20 cellular contexts compared by ENCODE assay signal in genomic region chr19:4225902-4226301, GRCh38. TPM values are rescaled to one million over a fixed set of nuclear protein-coding genes. Genes with fewer than 3 reads are reported as not detected.
DNase-seq lines count a peak whose midpoint lies in the region; ATAC-seq, FAIRE-seq and TF ChIP-seq lines count a peak whose summit lies in the region.
"Had no signal": no experiment of that assay in that cellular context is flagged by ENCODE, and none has a peak within 500 bp of the region (broad histone marks: within the 10 kb centered on the region; RNA-seq: fewer than 3 reads in every experiment).

No MANE protein-coding gene starts in this region.

- BruUV-seq in GM12878 (replicated peaks; lab: Mats Ljungman, UMichigan): no TSS peak

- peaks cover 6 to 14% of the 10 kb centered on the region in 2 donors for H3K4me1 Mint-ChIP-seq in natural killer cell treated with Interleukin-12 subunit alpha and Interleukin-12 subunit beta and Interleukin-15 and Interleukin-18, amount 100 ng/mL, for 72 hours (ENCODE audit: low read depth in 2 of 2)
- H3K4me1 Mint-ChIP-seq in natural killer cell: no peaks in the 10 kb centered on the region
- H3K4me1 Mint-ChIP-seq in activated T-helper 1 cell treated with anti-CD3 and anti-CD28 coated beads, Interleukin-12 subunit alpha, Interleukin-12 subunit beta, Interleukin-2, Interleukin-4 antibody, amounts not matched to agents 30 ng/mL and 10 ng/mL and 1 ng/mL, durations not matched to agents 14 hours and 24 hours and 36 hours (ENCODE audit: low read depth): peaks cover 6% of the 10 kb centered on the region

- no peak for TF ChIP-seq RAD21 in GM12878 (IDR thresholded peaks at IDR 0.05; ENCODE audit: insufficient read depth, low read depth, low read length)

- no peaks in the 10 kb centered on the region for H3K9me3 Mint-ChIP-seq in natural killer cell treated with Interleukin-12 subunit alpha and Interleukin-12 subunit beta and Interleukin-15 and Interleukin-18, amount 100 ng/mL, for 72 hours
- H3K9me3 Mint-ChIP-seq in natural killer cell: no peaks in the 10 kb centered on the region
- no peaks in the 10 kb centered on the region for H3K9me3 Mint-ChIP-seq in activated T-helper 1 cell treated with anti-CD3 and anti-CD28 coated beads, Interleukin-12 subunit alpha, Interleukin-12 subunit beta, Interleukin-2, Interleukin-4 antibody, amounts not matched to agents 30 ng/mL and 10 ng/mL and 1 ng/mL, durations not matched to agents 14 hours and 24 hours and 36 hours
- H3K9me3 Mint-ChIP-seq: CD4-positive, alpha-beta memory T cell had no signal

- intact Hi-C loops in natural killer cell (cut with micrococcal nuclease): no loop called here
- intact Hi-C loops in GM12878 (cut with micrococcal nuclease; ENCODE audit: unreplicated experiment): no loop called here
- intact Hi-C loops in activated T-helper 1 cell treated with anti-CD3 and anti-CD28 coated beads, Interleukin-12 subunit alpha, Interleukin-12 subunit beta, Interleukin-2, Interleukin-4 antibody, amounts not matched to agents 30 ng/mL and 10 ng/mL and 1 ng/mL, durations not matched to agents 14 hours and 24 hours and 36 hours (cut with micrococcal nuclease): no loop called here

- no peak overlapping the region for H3K4me2 ChIP-seq in GM12878 (ENCODE audit: control insufficient read depth, insufficient read depth)

- no peaks in the 10 kb centered on the region for H3K9me3 ChIP-seq in GM12878 (replicated peaks; ENCODE audit: control insufficient read depth, insufficient read depth, low read length)

- no peaks in the 10 kb centered on the region for H4K20me1 ChIP-seq in GM12878 (ENCODE audit: control insufficient read depth, insufficient read depth)

- H3K36me3 Mint-ChIP-seq in natural killer cell treated with Interleukin-12 subunit alpha and Interleukin-12 subunit beta and Interleukin-15 and Interleukin-18, amount 100 ng/mL, for 72 hours: no peaks in the 10 kb centered on the region
- H3K36me3 Mint-ChIP-seq in natural killer cell: no peaks in the 10 kb centered on the region
- H3K36me3 Mint-ChIP-seq in activated T-helper 1 cell treated with anti-CD3 and anti-CD28 coated beads, Interleukin-12 subunit alpha, Interleukin-12 subunit beta, Interleukin-2, Interleukin-4 antibody, amounts not matched to agents 30 ng/mL and 10 ng/mL and 1 ng/mL, durations not matched to agents 14 hours and 24 hours and 36 hours (ENCODE audit: low read depth): no peaks in the 10 kb centered on the region
- H3K36me3 Mint-ChIP-seq: CD4-positive, alpha-beta memory T cell had no signal

- TF ChIP-seq CTCF in natural killer cell (IDR thresholded peaks at IDR 0.05) (no peak), GM12878 (IDR thresholded peaks at IDR 0.05 in 2 of 3, conservative IDR thresholded peaks at IDR 0.05 in 1 of 3; ENCODE audit: control insufficient read depth in 2 of 3, extremely low read depth in 1 of 3, insufficient read depth in 1 of 3, low read depth in 3 of 3, low read length in 3 of 3) (no peak)

- no peak overlapping the region for H3K4me3 Mint-ChIP-seq in natural killer cell treated with Interleukin-12 subunit alpha and Interleukin-12 subunit beta and Interleukin-15 and Interleukin-18, amount 100 ng/mL, for 72 hours
- no peak overlapping the region for H3K4me3 Mint-ChIP-seq in natural killer cell
- H3K4me3 Mint-ChIP-seq in activated T-helper 1 cell treated with anti-CD3 and anti-CD28 coated beads, Interleukin-12 subunit alpha, Interleukin-12 subunit beta, Interleukin-2, Interleukin-4 antibody, amounts not matched to agents 30 ng/mL and 10 ng/mL and 1 ng/mL, durations not matched to agents 14 hours and 24 hours and 36 hours: no peak overlapping the region
- H3K4me3 Mint-ChIP-seq: CD4-positive, alpha-beta memory T cell had no signal

- no peaks in the 10 kb centered on the region for H3K36me3 ChIP-seq in GM12878 (ENCODE audit: control insufficient read depth in 2 of 2, insufficient read depth in 2 of 2, low read length in 1 of 2)

- SMC1A ChIA-PET in GM12878 (lab: Charles Lee; ENCODE audit: uncharacterized antibody, unreplicated experiment): no interaction called here

- no peak for ATAC-seq in natural killer cell treated with Interleukin-12 subunit alpha and Interleukin-12 subunit beta and Interleukin-15 and Interleukin-18, amount 100 ng/mL, for 72 hours
- ATAC-seq in natural killer cell: no peak
- no peak for ATAC-seq in GM12878

- no peak overlapping the region for H2AFZ ChIP-seq in GM12878 (ENCODE audit: control insufficient read depth, low read depth, low read length)

- FAIRE-seq in GM12878 (lab: Jason Lieb, UNC): no peak
- FAIRE-seq: GM12892, H54 had no signal

- DNase-seq in natural killer cell treated with Interleukin-12 subunit alpha and Interleukin-12 subunit beta and Interleukin-15 and Interleukin-18, amount 100 ng/mL, for 72 hours (ENCODE audit: low spot score): peak; percentile 66
- DNase-seq in natural killer cell (no peak), GM12878 (ENCODE audit: low read depth, low spot score) (no peak), islet precursor cell (no peak)
- DNase-seq in activated T-helper 1 cell treated with anti-CD3 and anti-CD28 coated beads, Interleukin-12 subunit alpha, Interleukin-12 subunit beta, Interleukin-2, Interleukin-4 antibody, amounts not matched to agents 30 ng/mL and 10 ng/mL and 1 ng/mL, durations not matched to agents 14 hours and 24 hours and 36 hours (ENCODE audit: low spot score): no peak
- DNase-seq: C1 segment of cervical spinal cord; Calu3; CD4-positive, alpha-beta memory T cell; COR-L47; DMS53; DMS79 treated with DMSO at 0.1 percent for 48 hours; GF-D8; GOT3; HCEC 1CT had no signal

- H3K27ac ChIP-seq in GM12878 (ENCODE audit: control insufficient read depth, insufficient read depth): peak overlapping the region; percentile 24; the same call in 1 of the 2 replicates

- CTCF ChIA-PET in GM12878 (lab: Yijun Ruan, JAX): no interaction called here

- in situ Hi-C loops in GM12878 (cut with MboI): no loop called here

- TF ChIP-seq EP300 in GM12878 (IDR thresholded peaks at IDR 0.05; ENCODE audit: borderline replicate concordance in 1 of 2, control insufficient read depth in 1 of 2, low read depth in 2 of 2, low read length in 2 of 2): no peak

- no peaks in the 10 kb centered on the region for H3K27me3 Mint-ChIP-seq in natural killer cell treated with Interleukin-12 subunit alpha and Interleukin-12 subunit beta and Interleukin-15 and Interleukin-18, amount 100 ng/mL, for 72 hours
- peaks cover 0 to 4% of the 10 kb centered on the region in 2 donors for H3K27me3 Mint-ChIP-seq in natural killer cell (ENCODE audit: low read depth in 2 of 2)
- H3K27me3 Mint-ChIP-seq in activated T-helper 1 cell treated with anti-CD3 and anti-CD28 coated beads, Interleukin-12 subunit alpha, Interleukin-12 subunit beta, Interleukin-2, Interleukin-4 antibody, amounts not matched to agents 30 ng/mL and 10 ng/mL and 1 ng/mL, durations not matched to agents 14 hours and 24 hours and 36 hours (ENCODE audit: insufficient read depth): peaks cover 1% of the 10 kb centered on the region

- no peak overlapping the region for H3K9ac ChIP-seq in GM12878 (ENCODE audit: control insufficient read depth, insufficient read depth, low read length)

- 46% methylated on average over 7 of the region's 9 CpGs for WGBS in GM12878 (ENCODE audit: insufficient coverage, insufficient replicate concordance, low lambda C conversion rate, missing lambda C conversion rate)

- no peak for TF ChIP-seq POLR2A in GM12878 (IDR thresholded peaks at IDR 0.05; ENCODE audit: low read depth, low read length)

- RAD21 ChIA-PET in GM12878 (lab: Charles Lee; ENCODE audit: unreplicated experiment): no interaction called here

- POLR2A ChIA-PET in GM12878 (lab: Charles Lee): no interaction called here

- H3K27ac Mint-ChIP-seq in natural killer cell treated with Interleukin-12 subunit alpha and Interleukin-12 subunit beta and Interleukin-15 and Interleukin-18, amount 100 ng/mL, for 72 hours: no peak overlapping the region
- H3K27ac Mint-ChIP-seq in natural killer cell: no peak overlapping the region
- H3K27ac Mint-ChIP-seq in activated T-helper 1 cell treated with anti-CD3 and anti-CD28 coated beads, Interleukin-12 subunit alpha, Interleukin-12 subunit beta, Interleukin-2, Interleukin-4 antibody, amounts not matched to agents 30 ng/mL and 10 ng/mL and 1 ng/mL, durations not matched to agents 14 hours and 24 hours and 36 hours: no peak overlapping the region

- H3K27me3 ChIP-seq in GM12878 (replicated peaks in 1 of 2; ENCODE audit: control insufficient read depth in 2 of 2, insufficient read depth in 2 of 2, low read length in 1 of 2): no peaks in the 10 kb centered on the region

- H3K4me3 ChIP-seq in GM12878: no peak overlapping the region

- peaks cover 45% of the 10 kb centered on the region for H3K4me1 ChIP-seq in GM12878 (ENCODE audit: control insufficient read depth, insufficient read depth, low read length)

- H3K79me2 ChIP-seq in GM12878 (ENCODE audit: control insufficient read depth, insufficient read depth, low read length): peaks cover 31% of the 10 kb centered on the region

RNA-seq across cellular contexts. Expression of gene EBI3, which starts 3.4 kb away (rescaled TPM):
- 100 to 1,000 TPM in 1 of 2 donors, 10 to 100 TPM in 1; 32.4 to 131 TPM for total RNA-seq in natural killer cell treated with Interleukin-12 subunit alpha and Interleukin-12 subunit beta and Interleukin-15 and Interleukin-18, amount 100 ng/mL, for 72 hours
- total RNA-seq in natural killer cell (not detected), GM12878 (2014; rRNA removed) (137 and 149 TPM in 2 replicates), GM12878 (2014; rRNA removed; fragmentation: Illumina TruSeq; extraction: Trizol) (61.0 and 68.2 TPM in 2 replicates), GM12878 (2021) (224 and 232 TPM in 2 replicates)
- total RNA-seq in GM12878 (2013; cell fraction: nucleolus; rRNA removed): 450 and 530 TPM in 2 replicates
- polyA plus RNA-seq in GM12878 (2011; ENCODE audit: low read depth): 92.7 TPM
- polyA plus RNA-seq in GM12878 (2011; rRNA removed) (140 and 276 TPM in 2 replicates), GM12878 (2014; fragmentation: Illumina TruSeq; extraction: Trizol) (13.5 and 47.7 TPM in 2 replicates), GM12878 (2014; fragmentation: Nextera tagmentation; extraction: Ambion mirVana) (10 to 100 TPM; 22.0 to 61.1 TPM), GM12878 (2014; rRNA removed) (257 and 266 TPM in 2 replicates), GM12878 (2016; fragmentation: Nextera tagmentation; extraction: Ambion mirVana) (100 to 1,000 TPM; 278 to 288 TPM)
- 391 and 446 TPM in 2 replicates for polyA plus RNA-seq in GM12878 (2011; cell fraction: cytosol; rRNA removed)
- 237 and 277 TPM in 2 replicates for polyA plus RNA-seq in GM12878 (2011; cell fraction: nucleus; rRNA removed)
- 176 and 238 TPM in 2 replicates for polyA plus RNA-seq in GM12878 (2012)
- polyA minus RNA-seq in GM12878 (2011; rRNA and poly(A)+ RNA removed): 103 and 190 TPM in 2 replicates
- 139 and 168 TPM in 2 replicates for polyA minus RNA-seq in GM12878 (2011; cell fraction: cytosol; rRNA and poly(A)+ RNA removed)
- polyA minus RNA-seq in GM12878 (2011; cell fraction: nucleus; rRNA and poly(A)+ RNA removed): 74.0 and 109 TPM in 2 replicates
- total RNA-seq in activated T-helper 1 cell treated with anti-CD3 and anti-CD28 coated beads, Interleukin-12 subunit alpha, Interleukin-12 subunit beta, Interleukin-2, Interleukin-4 antibody, amounts not matched to agents 30 ng/mL and 10 ng/mL and 1 ng/mL, durations not matched to agents 14 hours and 24 hours and 36 hours: 43.3 and 49.7 TPM in 2 replicates
- total RNA-seq: CD4-positive, alpha-beta memory T cell had no signal

RNA-seq across cellular contexts. Expression of gene YJU2, which starts 21.0 kb away (rescaled TPM):
- 10 to 100 TPM; 30.2 to 33.3 TPM for total RNA-seq in natural killer cell treated with Interleukin-12 subunit alpha and Interleukin-12 subunit beta and Interleukin-15 and Interleukin-18, amount 100 ng/mL, for 72 hours
- total RNA-seq in natural killer cell (10 to 100 TPM; 37.7 to 39.5 (median 38.5) TPM), GM12878 (2014; rRNA removed) (36.8 and 38.2 TPM in 2 replicates), GM12878 (2014; rRNA removed; fragmentation: Illumina TruSeq; extraction: Trizol) (20.7 and 23.3 TPM in 2 replicates), GM12878 (2021) (29.1 and 30.0 TPM in 2 replicates)
- total RNA-seq in GM12878 (2013; cell fraction: nucleolus; rRNA removed): 16.8 and 20.4 TPM in 2 replicates
- 12.0 TPM for polyA plus RNA-seq in GM12878 (2011; ENCODE audit: low read depth)
- polyA plus RNA-seq in GM12878 (2011; rRNA removed) (17.9 and 22.6 TPM in 2 replicates), GM12878 (2014; fragmentation: Illumina TruSeq; extraction: Trizol) (16.1 and 20.2 TPM in 2 replicates), GM12878 (2014; fragmentation: Nextera tagmentation; extraction: Ambion mirVana) (1 to 10 TPM in 1 of 2 experiments, under 1 TPM in 1; 0.26 to 1.9 TPM), GM12878 (2014; rRNA removed) (40.7 and 44.0 TPM in 2 replicates), GM12878 (2016; fragmentation: Nextera tagmentation; extraction: Ambion mirVana) (10 to 100 TPM; 24.2 to 27.1 TPM)
- 25.4 and 36.8 TPM in 2 replicates for polyA plus RNA-seq in GM12878 (2011; cell fraction: cytosol; rRNA removed)
- 26.4 and 37.0 TPM in 2 replicates for polyA plus RNA-seq in GM12878 (2011; cell fraction: nucleus; rRNA removed)
- polyA plus RNA-seq in GM12878 (2012): 21.9 and 28.3 TPM in 2 replicates
- polyA minus RNA-seq in GM12878 (2011; rRNA and poly(A)+ RNA removed): 12.2 and 22.3 TPM in 2 replicates
- 9.4 and 10.2 TPM in 2 replicates for polyA minus RNA-seq in GM12878 (2011; cell fraction: cytosol; rRNA and poly(A)+ RNA removed)
- 5.1 and 10.6 TPM in 2 replicates for polyA minus RNA-seq in GM12878 (2011; cell fraction: nucleus; rRNA and poly(A)+ RNA removed)
- total RNA-seq in activated T-helper 1 cell treated with anti-CD3 and anti-CD28 coated beads, Interleukin-12 subunit alpha, Interleukin-12 subunit beta, Interleukin-2, Interleukin-4 antibody, amounts not matched to agents 30 ng/mL and 10 ng/mL and 1 ng/mL, durations not matched to agents 14 hours and 24 hours and 36 hours: 36.8 and 40.6 TPM in 2 replicates

RNA-seq across cellular contexts. Expression of gene ANKRD24, which starts 43.4 kb away (rescaled TPM):
- under 1 TPM; 0.33 to 0.74 TPM for total RNA-seq in natural killer cell treated with Interleukin-12 subunit alpha and Interleukin-12 subunit beta and Interleukin-15 and Interleukin-18, amount 100 ng/mL, for 72 hours
- total RNA-seq in natural killer cell (1 to 10 TPM in 1 of 3 donors, under 1 TPM in 2; 0.65 to 2.2 (median 0.71) TPM), GM12878 (2014; rRNA removed) (0.49 and 0.51 TPM in 2 replicates), GM12878 (2014; rRNA removed; fragmentation: Illumina TruSeq; extraction: Trizol) (0.23 and 0.27 TPM in 2 replicates), GM12878 (2021) (0.51 and 0.59 TPM in 2 replicates)
- total RNA-seq in GM12878 (2013; cell fraction: nucleolus; rRNA removed): 1.5 and 2.2 TPM in 2 replicates
- 0.49 TPM for polyA plus RNA-seq in GM12878 (2011; ENCODE audit: low read depth)
- polyA plus RNA-seq in GM12878 (2011; rRNA removed) (0.43 TPM in 2 replicates), GM12878 (2014; fragmentation: Illumina TruSeq; extraction: Trizol) (0.12 and 0.14 TPM in 2 replicates), GM12878 (2014; fragmentation: Nextera tagmentation; extraction: Ambion mirVana) (under 1 TPM in 1 of 2 experiments, not detected in 1; 0.02 TPM), GM12878 (2014; rRNA removed) (0.42 and 0.47 TPM in 2 replicates), GM12878 (2016; fragmentation: Nextera tagmentation; extraction: Ambion mirVana) (under 1 TPM; 0.31 to 0.35 TPM)
- polyA plus RNA-seq in GM12878 (2011; cell fraction: cytosol; rRNA removed): 0.84 and 0.90 TPM in 2 replicates
- 2.7 and 2.8 TPM in 2 replicates for polyA plus RNA-seq in GM12878 (2011; cell fraction: nucleus; rRNA removed)
- polyA plus RNA-seq in GM12878 (2012): 1.5 TPM in 2 replicates
- polyA minus RNA-seq in GM12878 (2011; rRNA and poly(A)+ RNA removed): 0.51 and 0.57 TPM in 2 replicates
- polyA minus RNA-seq in GM12878 (2011; cell fraction: cytosol; rRNA and poly(A)+ RNA removed): 0.21 TPM in 1 of 2 replicates, not detected in the other
- polyA minus RNA-seq in GM12878 (2011; cell fraction: nucleus; rRNA and poly(A)+ RNA removed): 0.12 and 0.38 TPM in 2 replicates
- 0.49 and 0.54 TPM in 2 replicates for total RNA-seq in activated T-helper 1 cell treated with anti-CD3 and anti-CD28 coated beads, Interleukin-12 subunit alpha, Interleukin-12 subunit beta, Interleukin-2, Interleukin-4 antibody, amounts not matched to agents 30 ng/mL and 10 ng/mL and 1 ng/mL, durations not matched to agents 14 hours and 24 hours and 36 hours

RNA-seq across cellular contexts. Expression of gene SIRT6, which starts 43.5 kb away (rescaled TPM):
- 10 to 100 TPM; 51.4 to 56.7 TPM for total RNA-seq in natural killer cell treated with Interleukin-12 subunit alpha and Interleukin-12 subunit beta and Interleukin-15 and Interleukin-18, amount 100 ng/mL, for 72 hours
- 10 to 100 TPM; 29.5 to 37.4 (median 30.5) TPM for total RNA-seq in natural killer cell
- total RNA-seq in GM12878 (2013; cell fraction: nucleolus; rRNA removed): 24.5 and 25.2 TPM in 2 replicates
- total RNA-seq in GM12878 (2014; rRNA removed): 25.6 and 26.0 TPM in 2 replicates
- 8.3 and 8.7 TPM in 2 replicates for total RNA-seq in GM12878 (2014; rRNA removed; fragmentation: Illumina TruSeq; extraction: Trizol)
- total RNA-seq in GM12878 (2021): 36.3 and 39.5 TPM in 2 replicates
- 9.0 TPM for polyA plus RNA-seq in GM12878 (2011; ENCODE audit: low read depth)
- 10.0 and 22.4 TPM in 2 replicates for polyA plus RNA-seq in GM12878 (2011; rRNA removed)
- 34.9 and 58.8 TPM in 2 replicates for polyA plus RNA-seq in GM12878 (2011; cell fraction: cytosol; rRNA removed)
- polyA plus RNA-seq in GM12878 (2011; cell fraction: nucleus; rRNA removed): 77.1 and 95.7 TPM in 2 replicates
- 29.2 and 32.3 TPM in 2 replicates for polyA plus RNA-seq in GM12878 (2012)
- 0.60 and 6.7 TPM in 2 replicates for polyA plus RNA-seq in GM12878 (2014; fragmentation: Illumina TruSeq; extraction: Trizol)
- 1 to 10 TPM; 1.3 to 1.5 TPM for polyA plus RNA-seq in GM12878 (2014; fragmentation: Nextera tagmentation; extraction: Ambion mirVana)
- polyA plus RNA-seq in GM12878 (2014; rRNA removed): 49.6 and 60.3 TPM in 2 replicates
- 10 to 100 TPM; 29.4 to 29.8 TPM for polyA plus RNA-seq in GM12878 (2016; fragmentation: Nextera tagmentation; extraction: Ambion mirVana)
- 11.3 and 21.7 TPM in 2 replicates for polyA minus RNA-seq in GM12878 (2011; rRNA and poly(A)+ RNA removed)
- polyA minus RNA-seq in GM12878 (2011; cell fraction: cytosol; rRNA and poly(A)+ RNA removed): 11.3 and 12.2 TPM in 2 replicates
- polyA minus RNA-seq in GM12878 (2011; cell fraction: nucleus; rRNA and poly(A)+ RNA removed): 10.2 and 22.0 TPM in 2 replicates
- 42.6 and 46.4 TPM in 2 replicates for total RNA-seq in activated T-helper 1 cell treated with anti-CD3 and anti-CD28 coated beads, Interleukin-12 subunit alpha, Interleukin-12 subunit beta, Interleukin-2, Interleukin-4 antibody, amounts not matched to agents 30 ng/mL and 10 ng/mL and 1 ng/mL, durations not matched to agents 14 hours and 24 hours and 36 hours

RNA-seq across cellular contexts. Expression of gene SHD, which starts 53.2 kb away (rescaled TPM):
- total RNA-seq in natural killer cell treated with Interleukin-12 subunit alpha and Interleukin-12 subunit beta and Interleukin-15 and Interleukin-18, amount 100 ng/mL, for 72 hours: not detected
- total RNA-seq in natural killer cell: under 1 TPM in 1 of 3 donors, not detected in 2; 0.20 TPM
- not detected in 2 replicates for total RNA-seq in GM12878 (2013; cell fraction: nucleolus; rRNA removed)
- not detected in 2 replicates for total RNA-seq in GM12878 (2014; rRNA removed)
- total RNA-seq in GM12878 (2014; rRNA removed; fragmentation: Illumina TruSeq; extraction: Trizol): not detected in 2 replicates
- total RNA-seq in GM12878 (2021): not detected in 2 replicates
- polyA plus RNA-seq in GM12878 (2011; ENCODE audit: low read depth): not detected
- polyA plus RNA-seq in GM12878 (2011; rRNA removed): not detected in 2 replicates
- polyA plus RNA-seq in GM12878 (2011; cell fraction: cytosol; rRNA removed): not detected in 2 replicates
- not detected in 2 replicates for polyA plus RNA-seq in GM12878 (2011; cell fraction: nucleus; rRNA removed)
- not detected in 2 replicates for polyA plus RNA-seq in GM12878 (2012)
- polyA plus RNA-seq in GM12878 (2014; fragmentation: Illumina TruSeq; extraction: Trizol): not detected in 2 replicates
- not detected for polyA plus RNA-seq in GM12878 (2014; fragmentation: Nextera tagmentation; extraction: Ambion mirVana)
- polyA plus RNA-seq in GM12878 (2014; rRNA removed): not detected in 2 replicates
- under 1 TPM in 1 of 2 experiments, not detected in 1; 0.09 TPM for polyA plus RNA-seq in GM12878 (2016; fragmentation: Nextera tagmentation; extraction: Ambion mirVana)
- not detected in 2 replicates for polyA minus RNA-seq in GM12878 (2011; rRNA and poly(A)+ RNA removed)
- not detected in 2 replicates for polyA minus RNA-seq in GM12878 (2011; cell fraction: cytosol; rRNA and poly(A)+ RNA removed)
- not detected in 2 replicates for polyA minus RNA-seq in GM12878 (2011; cell fraction: nucleus; rRNA and poly(A)+ RNA removed)
- total RNA-seq in activated T-helper 1 cell treated with anti-CD3 and anti-CD28 coated beads, Interleukin-12 subunit alpha, Interleukin-12 subunit beta, Interleukin-2, Interleukin-4 antibody, amounts not matched to agents 30 ng/mL and 10 ng/mL and 1 ng/mL, durations not matched to agents 14 hours and 24 hours and 36 hours: not detected in 2 replicates
- total RNA-seq: A673, Calu3, Daoy, G401 had no signal
- polyA plus RNA-seq: BJ; CD4-positive, alpha-beta memory T cell had no signal

Comparison
In these comparisons a context has a peak if more than half of its experiments do, and no peak if none do; other contexts are left out.
1. RNA of gene EBI3, which starts 3.4 kb away (total RNA-seq): 61.0 to 530 TPM in GM12878, 32.4 to 131 TPM in natural killer cell treated with Interleukin-12 subunit alpha and Interleukin-12 subunit beta and Interleukin-15 and Interleukin-18, amount 100 ng/mL, for 72 hours and 43.3 to 49.7 TPM in activated T-helper 1 cell treated with anti-CD3 and anti-CD28 coated beads, Interleukin-12 subunit alpha, Interleukin-12 subunit beta, Interleukin-2, Interleukin-4 antibody, amounts not matched to agents 30 ng/mL and 10 ng/mL and 1 ng/mL, durations not matched to agents 14 hours and 24 hours and 36 hours; not detected in natural killer cell; every median in the first group is over 10 times any median in the second.